In the genomic region with DNA sequence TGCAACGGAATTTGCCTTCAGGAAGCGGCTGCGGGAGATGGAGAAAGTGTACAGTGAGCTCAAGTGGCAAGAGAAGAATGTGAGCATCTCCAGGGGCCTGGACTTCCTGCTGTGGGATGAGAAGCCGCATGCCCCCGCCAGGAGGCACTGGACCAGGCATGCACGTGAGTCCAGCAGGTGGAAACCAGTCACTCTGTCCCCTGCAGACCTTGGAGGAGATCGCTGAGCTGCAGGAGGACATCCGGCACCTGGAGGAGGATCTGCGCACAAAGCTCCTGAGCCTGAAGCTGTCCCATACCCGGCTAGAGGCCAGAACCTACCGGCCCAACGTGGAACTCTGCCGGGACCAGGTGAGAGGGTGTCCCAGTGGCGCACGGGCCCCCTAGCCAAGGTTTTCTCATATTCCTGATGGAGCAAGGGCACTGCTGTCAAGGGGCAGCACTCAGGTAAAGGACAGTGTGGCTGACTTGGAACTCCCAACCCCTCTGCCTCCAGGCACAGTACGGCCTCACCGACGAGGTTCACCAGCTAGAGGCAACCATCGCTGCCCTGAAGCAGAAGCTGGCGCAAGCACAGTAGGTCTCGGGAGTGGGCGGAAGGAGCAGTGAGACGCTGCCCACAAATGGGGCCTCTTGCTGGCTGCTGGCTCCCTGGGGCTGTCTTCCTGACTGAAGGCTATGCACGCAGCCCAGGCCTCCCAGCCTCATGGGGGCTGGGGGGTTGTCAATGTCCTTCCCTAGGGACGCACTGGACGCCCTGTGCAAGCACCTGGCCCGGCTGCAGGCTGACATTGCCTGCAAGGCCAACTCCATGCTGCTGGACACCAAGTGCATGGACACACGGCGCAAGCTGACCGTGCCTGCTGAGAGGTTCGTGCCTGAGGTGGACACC, we compare ENCODE assay signal across 10 cellular contexts. TPM values are rescaled to one million over a fixed set of nuclear protein-coding genes. Genes with fewer than 3 reads are reported as not detected.
DNase-seq lines count a peak whose midpoint lies in the region; ATAC-seq and TF ChIP-seq lines count a peak whose summit lies in the region.
"Had no signal": no experiment of that assay in that cellular context is flagged by ENCODE, and none has a peak within 500 bp of the region (broad histone marks: within the 10 kb centered on the region; RNA-seq: fewer than 3 reads in every experiment).

No MANE protein-coding gene starts in this region.

- no peak for ATAC-seq in activated CD4-positive, alpha-beta T cell treated with anti-CD3 and anti-CD28 coated beads for 36 hours

- TF ChIP-seq EP300 in sigmoid colon (IDR thresholded peaks at IDR 0.05): no peak

- peaks cover 18% of the 10 kb centered on the region for H3K36me3 Mint-ChIP-seq in activated CD4-positive, alpha-beta T cell treated with anti-CD3 and anti-CD28 coated beads for 36 hours (ENCODE audit: low read depth)
- H3K36me3 Mint-ChIP-seq in endodermal cell (ENCODE audit: low read depth): peaks cover 10% of the 10 kb centered on the region

- no peak overlapping the region for H3K27ac ChIP-seq in OCI-LY7 (ENCODE audit: low read depth, low read length, poor library complexity, severe bottlenecking)
- H3K27ac ChIP-seq in endodermal cell (ENCODE audit: low read depth, low read length): no peak overlapping the region
- no peak overlapping the region for H3K27ac ChIP-seq in sigmoid colon
- H3K27ac ChIP-seq in tibial artery: no peak overlapping the region

- 91 to 93% methylated on average over 20 to 31 of the region's 31 CpGs for WGBS in endodermal cell (ENCODE audit: insufficient coverage in 1 of 2, insufficient read length in 1 of 2), 2 experiments
- 93 to 94% methylated on average over 31 of the region's 31 CpGs for WGBS in sigmoid colon, 2 donors

- H2AFZ ChIP-seq in OCI-LY7 (ENCODE audit: low read length): peak overlapping the region; percentile 99; the same call in 1 of the 2 replicates

- CTCF ChIA-PET in activated CD4-positive, alpha-beta T cell treated with anti-CD3 and anti-CD28 coated beads for 36 hours (lab: Charles Lee): interaction anchor here (0.6 to 1.9 kb wide), 6 partner anchors 9 to 290 kb away, joined by 3 to 6 read pairs (median 3); a partner anchor contains a TSS
- CTCF ChIA-PET in OCI-LY7 (lab: Charles Lee; ENCODE audit: unreplicated experiment): interaction anchor here (0.6 kb wide), 1 partner anchor 303 kb away, joined by 3 read pairs; no protein-coding TSS in a partner anchor

- H3K9me3 ChIP-seq in OCI-LY7 (ENCODE audit: low read length) (no peaks in the 10 kb centered on the region), endodermal cell (ENCODE audit: control insufficient read depth, low read length) (no peaks in the 10 kb centered on the region), sigmoid colon (no peaks in the 10 kb centered on the region), tibial artery (no peaks in the 10 kb centered on the region)
- H3K9me3 ChIP-seq: A549 had no signal

- H3K4me3 Mint-ChIP-seq in activated CD4-positive, alpha-beta T cell treated with anti-CD3 and anti-CD28 coated beads for 36 hours: peak overlapping the region; percentile 26
- H3K4me3 Mint-ChIP-seq in endodermal cell: no peak overlapping the region

- no peak for TF ChIP-seq POLR2A in sigmoid colon (IDR thresholded peaks at IDR 0.05)

- peaks cover 18% of the 10 kb centered on the region for H3K79me2 ChIP-seq in OCI-LY7 (ENCODE audit: insufficient read depth, low read depth, low read length)

- H3K4me1 ChIP-seq in OCI-LY7 (ENCODE audit: insufficient read depth, low read length, poor library complexity, severe bottlenecking) (peaks cover 16% of the 10 kb centered on the region), endodermal cell (ENCODE audit: control insufficient read depth, insufficient read depth, low read length) (no peaks in the 10 kb centered on the region), sigmoid colon (peaks cover 0 to 43% (median 36%) of the 10 kb centered on the region in 4 donors), tibial artery (peaks cover 0 to 48% (median 38%) of the 10 kb centered on the region in 4 donors)

- intact Hi-C loops in activated CD4-positive, alpha-beta T cell treated with anti-CD3 and anti-CD28 coated beads for 36 hours (cut with DNase I, micrococcal nuclease): loop anchor here (1.0 to 10.0 kb wide), 6 partner anchors 62 to 299 kb away; a partner anchor contains a TSS
- intact Hi-C loops in OCI-LY7 (cut with micrococcal nuclease; ENCODE audit: unreplicated experiment) (loop anchor here (2.0 to 5.0 kb wide), 2 partner anchors 157 to 205 kb away; a partner anchor contains a TSS), sigmoid colon (cut with DNase I) (loop anchor here (5.0 kb wide), 1 partner anchor 155 kb away; a partner anchor contains a TSS), tibial artery (cut with DNase I; ENCODE audit: low total_unique reads) (no loop called here)

- peaks cover 6% of the 10 kb centered on the region; the same call in 1 of the 2 replicates for H4K20me1 ChIP-seq in OCI-LY7 (ENCODE audit: insufficient read depth, low read length)

- H3K27me3 ChIP-seq in endodermal cell (ENCODE audit: control insufficient read depth, insufficient read depth, low read length, poor library complexity, severe bottlenecking) (no peaks in the 10 kb centered on the region), sigmoid colon (peaks cover 0 to 12% (median 0%) of the 10 kb centered on the region in 3 donors), tibial artery (peaks cover 0 to 38% of the 10 kb centered on the region in 2 donors)

- DNase-seq in activated CD4-positive, alpha-beta T cell treated with anti-CD3 and anti-CD28 coated beads for 36 hours: no peak
- no peak for DNase-seq in activated CD4-positive, alpha-beta T cell treated with anti-CD3 and anti-CD28 coated beads, Interleukin-2, amount 50 U/mL, for 48 hours
- DNase-seq in OCI-LY7 (ENCODE audit: low spot score) (no peak), endodermal cell (peak; percentile 58), sigmoid colon (peak; percentile 62), NCI-H187 (lab: John Stamatoyannopoulos, UW) (no peak), tibial artery (no peak)
- no peak for DNase-seq in activated effector memory CD4-positive, alpha-beta T cell treated with Interleukin-2 at 50 U/mL for 16 hours
- DNase-seq: NCI-H446 treated with DMSO at 0.1 percent for 48 hours had no signal

- H3K4me1 Mint-ChIP-seq in activated CD4-positive, alpha-beta T cell treated with anti-CD3 and anti-CD28 coated beads for 36 hours: peaks cover 19% of the 10 kb centered on the region
- H3K4me1 Mint-ChIP-seq in endodermal cell: peaks cover 11% of the 10 kb centered on the region

- peak overlapping the region; percentile 72 for H3K27ac Mint-ChIP-seq in activated CD4-positive, alpha-beta T cell treated with anti-CD3 and anti-CD28 coated beads for 36 hours
- no peak overlapping the region for H3K27ac Mint-ChIP-seq in endodermal cell

- H3K9ac ChIP-seq in endodermal cell (ENCODE audit: extremely low read depth, low read length, poor library complexity, severe bottlenecking): no peak overlapping the region

- POLR2A ChIA-PET in activated CD4-positive, alpha-beta T cell treated with anti-CD3 and anti-CD28 coated beads for 36 hours (lab: Charles Lee): no interaction called here
- POLR2A ChIA-PET in OCI-LY7 (lab: Charles Lee): interaction anchor here (1.7 kb wide), 1 partner anchor 15 kb away, joined by 4 read pairs; no protein-coding TSS in a partner anchor

- H3K4me3 ChIP-seq in OCI-LY7 (ENCODE audit: low read depth, low read length, poor library complexity, severe bottlenecking) (no peak overlapping the region), endodermal cell (ENCODE audit: low read length) (no peak overlapping the region), sigmoid colon (no peak overlapping the region), tibial artery (no peak overlapping the region)

- no peak overlapping the region for H3K4me2 ChIP-seq in OCI-LY7 (ENCODE audit: low read length)

- no TSS peak for BruUV-seq in OCI-LY7 (replicated peaks; lab: Mats Ljungman, UMichigan)

- H3K27me3 Mint-ChIP-seq in activated CD4-positive, alpha-beta T cell treated with anti-CD3 and anti-CD28 coated beads for 36 hours: peaks cover 19% of the 10 kb centered on the region
- H3K27me3 Mint-ChIP-seq in endodermal cell (ENCODE audit: insufficient read depth): peaks cover 9% of the 10 kb centered on the region

- H3K9me3 Mint-ChIP-seq in activated CD4-positive, alpha-beta T cell treated with anti-CD3 and anti-CD28 coated beads for 36 hours (ENCODE audit: low read depth): no peaks in the 10 kb centered on the region
- no peaks in the 10 kb centered on the region for H3K9me3 Mint-ChIP-seq in endodermal cell

- H3K9me2 ChIP-seq in OCI-LY7 (ENCODE audit: insufficient read depth, low read length): no peaks in the 10 kb centered on the region

- H3K36me3 ChIP-seq in OCI-LY7 (ENCODE audit: insufficient read depth, low read length) (peaks cover 16% of the 10 kb centered on the region), endodermal cell (ENCODE audit: control insufficient read depth, insufficient read depth, low read length) (peaks cover 22% of the 10 kb centered on the region), sigmoid colon (peaks cover 3 to 16% (median 11%) of the 10 kb centered on the region in 4 donors), tibial artery (peaks cover 11 to 23% (median 16%) of the 10 kb centered on the region in 3 donors)

- no peak for TF ChIP-seq CTCF in OCI-LY7 (conservative IDR thresholded peaks at IDR 0.05; ENCODE audit: low read length)
- peak; percentile 27 for TF ChIP-seq CTCF in endodermal cell (conservative IDR thresholded peaks at IDR 0.05)
- no peak for TF ChIP-seq CTCF in sigmoid colon (IDR thresholded peaks at IDR 0.05)
- no peak for TF ChIP-seq CTCF in tibial artery (IDR thresholded peaks at IDR 0.05)

RNA-seq across cellular contexts. Expression of a gene that starts 1.2 kb away (rescaled TPM):
- 10 to 100 TPM; 34.0 to 43.9 TPM for total RNA-seq in activated CD4-positive, alpha-beta T cell treated with anti-CD3 and anti-CD28 coated beads for 36 hours
- total RNA-seq in OCI-LY7 (2014; rRNA removed; shearing (Covaris generic)): 42.3 and 44.3 TPM in 2 replicates
- total RNA-seq in OCI-LY7 (2022) (27.6 and 29.3 TPM in 2 replicates), endodermal cell (10 to 100 TPM; 22.1 to 25.3 TPM), sigmoid colon (10 to 100 TPM; 24.3 to 49.6 (median 37.0) TPM)
- 25.0 TPM for polyA plus RNA-seq in endodermal cell (2013, experiment 1 of 2)
- polyA plus RNA-seq in endodermal cell (2013, experiment 2 of 2): 24.8 TPM
- 10 to 100 TPM; 21.6 to 30.0 (median 29.6) TPM for polyA plus RNA-seq in sigmoid colon

RNA-seq across cellular contexts. Expression of a gene that starts 3.6 kb away (rescaled TPM):
- under 1 TPM in 1 of 2 experiments, not detected in 1; 0.16 TPM for total RNA-seq in activated CD4-positive, alpha-beta T cell treated with anti-CD3 and anti-CD28 coated beads for 36 hours
- 0.10 TPM in 1 of 2 replicates, not detected in the other for total RNA-seq in OCI-LY7 (2014; rRNA removed; shearing (Covaris generic))
- not detected in 2 replicates for total RNA-seq in OCI-LY7 (2022)
- 1 to 10 TPM; 5.6 to 9.5 TPM for total RNA-seq in endodermal cell
- polyA plus RNA-seq in endodermal cell (2013, experiment 1 of 2): 12.0 TPM
- 11.0 TPM for polyA plus RNA-seq in endodermal cell (2013, experiment 2 of 2)
- total RNA-seq in sigmoid colon: under 1 TPM in 1 of 4 donors, not detected in 3; 0.33 TPM
- under 1 TPM in 1 of 3 donors, not detected in 2; 0.19 TPM for polyA plus RNA-seq in sigmoid colon

RNA-seq across cellular contexts. Expression of a gene that starts 37.5 kb away (rescaled TPM):
- total RNA-seq in activated CD4-positive, alpha-beta T cell treated with anti-CD3 and anti-CD28 coated beads for 36 hours: under 1 TPM; 0.05 TPM
- not detected in 2 replicates for total RNA-seq in OCI-LY7 (2014; rRNA removed; shearing (Covaris generic))
- total RNA-seq in OCI-LY7 (2022) (not detected in 2 replicates), endodermal cell (under 1 TPM; 0.18 to 0.40 TPM), sigmoid colon (10 to 100 TPM in 1 of 4 donors, 1 to 10 TPM in 3; 1.8 to 13.0 (median 4.3) TPM)
- 1.7 TPM for polyA plus RNA-seq in endodermal cell (2013, experiment 1 of 2)
- 1.7 TPM for polyA plus RNA-seq in endodermal cell (2013, experiment 2 of 2)
- polyA plus RNA-seq in sigmoid colon: 1 to 10 TPM in 2 of 3 donors, under 1 TPM in 1; 0.60 to 3.2 (median 2.4) TPM

Comparison
In these comparisons a context has a peak if more than half of its experiments do, and no peak if none do; other contexts are left out.
1. DNase-seq: peak in endodermal cell (single experiment) and sigmoid colon (single experiment); none in activated CD4-positive, alpha-beta T cell treated with anti-CD3 and anti-CD28 coated beads for 36 hours (single experiment), activated CD4-positive, alpha-beta T cell treated with anti-CD3 and anti-CD28 coated beads, Interleukin-2, amount 50 U/mL, for 48 hours (0 of 2), OCI-LY7 (single experiment), NCI-H187 (0 of 2), activated effector memory CD4-positive, alpha-beta T cell treated with Interleukin-2 at 50 U/mL for 16 hours (single experiment) and tibial artery (0 of 2).
2. RNA of a gene that starts 3.6 kb away (total RNA-seq): 5.6 to 9.5 TPM in endodermal cell; 0.16 TPM in activated CD4-positive, alpha-beta T cell treated with anti-CD3 and anti-CD28 coated beads for 36 hours, 0.10 TPM in OCI-LY7 and 0.33 TPM in sigmoid colon; every median in the first group is over 4 times any median in the second.